In the genomic region with DNA sequence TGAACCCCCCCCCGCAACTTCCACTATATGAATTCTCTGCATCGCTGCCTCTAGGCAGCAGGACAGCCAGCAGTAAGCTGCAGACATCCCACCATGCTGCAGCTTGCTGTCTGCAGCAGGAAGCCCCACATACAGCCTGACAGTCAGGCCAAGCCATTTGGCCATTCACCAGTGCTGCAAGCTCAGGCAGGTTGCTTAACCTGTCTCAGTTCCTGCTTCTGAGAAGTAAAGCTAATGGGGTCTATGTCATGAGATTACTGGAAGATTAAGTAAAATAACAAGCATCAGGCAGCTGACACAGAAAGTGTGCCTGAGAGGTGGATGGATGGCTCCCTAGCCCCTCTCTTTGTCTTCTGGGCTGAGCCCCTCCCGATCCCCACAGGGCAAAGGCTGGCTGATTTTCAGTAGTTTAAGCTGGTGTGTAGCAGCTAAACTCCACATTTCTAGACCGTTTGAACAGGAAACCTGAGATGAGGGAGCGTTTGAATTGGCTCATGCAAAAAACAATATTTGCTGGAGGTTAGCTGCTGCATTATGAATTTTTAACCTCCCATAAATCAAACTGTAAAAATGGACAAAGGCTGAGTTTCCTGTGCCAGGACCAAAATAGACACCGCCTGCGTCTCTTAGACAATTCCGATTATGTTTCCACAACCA, we compare ENCODE assay signal across 13 cellular contexts.
A peak's percentile ranks its signal among the peaks of the same experiment; 100 is the strongest.
DNase-seq lines count a peak whose midpoint lies in the region; ATAC-seq, FAIRE-seq and TF ChIP-seq lines count a peak whose summit lies in the region.
"Had no signal": no experiment of that assay in that cellular context is flagged by ENCODE, and none has a peak within 500 bp of the region (broad histone marks: within the 10 kb centered on the region; RNA-seq: fewer than 3 reads in every experiment).

No MANE protein-coding gene starts in this region.

- H3K27me3 ChIP-seq in A673 (replicated peaks; ENCODE audit: insufficient read depth, low read depth, low read length, poor library complexity), result no peaks in the 10 kb centered on the region
- H3K27me3 ChIP-seq: dorsolateral prefrontal cortex, upper lobe of right lung had no signal

- peak; percentile 49 for DNase-seq in A673 (ENCODE audit: low spot score)
- DNase-seq in NCI-H1694 (lab: John Stamatoyannopoulos, UW), result peak; percentile 21
- DNase-seq in SHP77 treated with DMSO at 0.1 percent for 48 hours (lab: John Stamatoyannopoulos, UW), result peak; percentile 98
- no peak for DNase-seq in left colon
- no peak for DNase-seq in RPMI8226
- DNase-seq in stimulated activated naive CD4-positive, alpha-beta T cell treated with Interleukin-2 at 50 U/mL for 16 hours (lab: John Stamatoyannopoulos, UW), result no peak
- DNase-seq in frontal cortex (ENCODE audit: low spot score in 2 of 2), result no peak
- DNase-seq: dorsolateral prefrontal cortex, left ventricle myocardium inferior, upper lobe of right lung had no signal

- POLR2A ChIA-PET in A673 (lab: Charles Lee; ENCODE audit: low non-redundant PET), result interaction anchor here (0.5 to 0.7 kb wide), 3 partner anchors 36 to 773 kb away, joined by 3 to 7 read pairs (median 5); a partner anchor contains a TSS

- no peak overlapping the region for H3K27ac ChIP-seq in A673 (ENCODE audit: low read depth, low read length, poor library complexity, severe bottlenecking)
- H3K27ac ChIP-seq: dorsolateral prefrontal cortex, left ventricle myocardium inferior, upper lobe of right lung had no signal

- peaks cover 16% of the 10 kb centered on the region for H3K4me1 ChIP-seq in A673 (ENCODE audit: insufficient read depth, low read length, poor library complexity, severe bottlenecking)
- H3K4me1 ChIP-seq: upper lobe of right lung had no signal

- H3K9me3 ChIP-seq in A673 (ENCODE audit: low read depth, low read length, poor library complexity, severe bottlenecking), result no peaks in the 10 kb centered on the region
- H3K9me3 ChIP-seq: HAP-1, upper lobe of right lung had no signal

- no peaks in the 10 kb centered on the region for H3K36me3 ChIP-seq in A673 (ENCODE audit: insufficient read depth, low read length, poor library complexity, severe bottlenecking)
- H3K36me3 ChIP-seq: HAP-1, left ventricle myocardium inferior, upper lobe of right lung had no signal

- intact Hi-C loops in A673 (cut with micrococcal nuclease; ENCODE audit: unreplicated experiment) (no loop called here), left colon (cut with DNase I, micrococcal nuclease) (no loop called here)

- BruUV-seq in A673 (replicated peaks; lab: Mats Ljungman, UMichigan), result no TSS peak

- no peak for TF ChIP-seq CTCF in A673 (conservative IDR thresholded peaks at IDR 0.05; ENCODE audit: low read depth, low read length)

- H3K4me3 ChIP-seq in A673 (ENCODE audit: low read depth, low read length, poor library complexity, severe bottlenecking), result no peak overlapping the region
- H3K4me3 ChIP-seq: dorsolateral prefrontal cortex, GM12878, HAP-1, left ventricle myocardium inferior, upper lobe of right lung had no signal

- peak; percentile 41 for ATAC-seq in left colon
- no peak for ATAC-seq in activated CD4-positive, CD25-positive, alpha-beta regulatory T cell treated with anti-CD3 and anti-CD28 coated beads, Interleukin-2, amount 50 U/mL, for 24 hours
- ATAC-seq: GM12878, upper lobe of right lung had no signal

- FAIRE-seq in frontal cortex (lab: Jason Lieb, UNC), result no peak
- FAIRE-seq: GM12878 had no signal

- CTCF ChIA-PET in A673 (lab: Charles Lee), result interaction anchor here (0.7 kb wide), 1 partner anchor 426 kb away, joined by 4 read pairs; no protein-coding TSS in a partner anchor

Comparison
In these comparisons a context has a peak if more than half of its experiments do, and no peak if none do; other contexts are left out.
1. DNase-seq: peak in A673 (single experiment), NCI-H1694 (single experiment) and SHP77 treated with DMSO at 0.1 percent for 48 hours (single experiment); none in left colon (0 of 2), RPMI8226 (single experiment), stimulated activated naive CD4-positive, alpha-beta T cell treated with Interleukin-2 at 50 U/mL for 16 hours (single experiment) and frontal cortex (0 of 2).